Comparison of ENCODE assay signal across 9 cellular contexts in the genomic region with DNA sequence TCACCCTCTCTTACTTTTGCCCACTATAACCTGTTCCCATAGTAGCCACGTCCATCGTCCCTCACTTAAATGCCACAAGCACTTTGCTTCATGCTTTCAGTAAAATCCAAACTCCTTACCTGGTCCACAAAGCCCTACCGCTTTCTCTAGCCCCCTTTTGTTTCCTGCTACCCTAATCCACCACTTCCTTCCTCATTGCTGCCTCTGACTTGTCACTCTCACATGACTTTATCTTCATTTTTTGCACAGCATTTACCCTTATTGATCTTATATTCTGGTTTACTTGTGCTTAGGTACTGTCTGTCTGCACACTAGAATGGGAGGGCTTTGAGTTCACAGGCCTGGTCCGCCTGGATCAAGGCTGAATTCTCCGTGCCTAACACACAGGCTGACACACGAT.
"Had no signal": no experiment of that assay in that cellular context is flagged by ENCODE, and none has a peak within 500 bp of the region (broad histone marks: within the 10 kb centered on the region; RNA-seq: fewer than 3 reads in every experiment).

No MANE protein-coding gene starts in this region.

- ATAC-seq: foreskin keratinocyte, left lung, pancreas had no signal

- H3K9me3 ChIP-seq: left lung, pancreas had no signal

- H3K4me3 ChIP-seq: cardiac muscle cell, left lung, pancreas had no signal

- H3K4me1 ChIP-seq: foreskin keratinocyte, left lung, pancreas had no signal

- H3K27me3 ChIP-seq: cardiac muscle cell, foreskin keratinocyte, left lung, pancreas had no signal

- H3K36me3 ChIP-seq: cardiac muscle cell had no signal

- H3K27ac ChIP-seq: cardiac muscle cell, foreskin keratinocyte, left lung, pancreas had no signal

- DNase-seq: activated CD8-positive, alpha-beta memory T cell treated with anti-CD3 and anti-CD28 coated beads for 24 hours; activated effector memory CD4-positive, alpha-beta T cell treated with Interleukin-2 at 50 U/mL for 16 hours; foreskin keratinocyte; left lung; pancreas; retina; stimulated activated CD4-positive, alpha-beta T cell treated with anti-CD3 and anti-CD28 coated beads, Interleukin-15, amount 100 ng/mL, for 24 hours; stimulated activated CD4-positive, alpha-beta T cell treated with anti-CD3 and anti-CD28 coated beads, Interleukin-4, amount 100 ng/mL, for 24 hours had no signal
